ENCODE assay signal across 15 cellular contexts in the genomic region with DNA sequence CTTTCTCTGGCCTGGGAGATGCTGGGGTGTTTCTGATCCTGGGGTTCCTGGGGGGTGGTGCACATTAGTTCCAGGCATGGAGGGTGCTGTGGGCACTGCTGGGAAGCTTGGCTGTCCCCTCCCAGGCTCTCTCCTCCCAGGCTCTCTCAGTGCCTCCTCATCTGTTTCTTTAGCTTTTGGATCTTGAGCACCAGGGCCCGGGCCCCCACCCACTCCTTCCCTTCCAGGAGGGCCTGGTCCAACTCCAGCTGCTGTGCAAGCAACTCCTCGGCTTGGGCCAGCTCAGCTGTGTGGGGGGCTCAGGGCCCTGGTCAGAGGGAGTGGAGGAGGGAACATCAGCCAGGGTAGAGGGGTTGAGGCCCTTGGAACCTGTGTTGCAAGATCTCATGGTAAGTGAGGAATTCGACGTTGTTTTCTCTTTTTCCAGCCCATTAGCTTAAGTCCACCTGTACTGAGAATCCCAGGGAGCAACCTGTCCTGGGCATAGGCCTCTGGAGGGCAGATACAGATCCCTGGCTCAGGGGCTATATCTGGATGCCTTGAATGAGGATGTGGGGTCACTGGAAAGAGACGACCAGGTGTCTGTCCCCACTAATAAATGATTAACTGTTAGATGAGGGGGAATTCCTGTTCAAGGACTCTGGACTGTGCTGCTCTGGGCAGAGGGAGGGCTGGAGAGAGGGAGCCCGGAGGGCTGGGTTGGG. TPM values are rescaled to one million over a fixed set of nuclear protein-coding genes. Genes with fewer than 3 reads are reported as not detected.
DNase-seq lines count a peak whose midpoint lies in the region; ATAC-seq and TF ChIP-seq lines count a peak whose summit lies in the region.
"Had no signal": no experiment of that assay in that cellular context is flagged by ENCODE, and none has a peak within 500 bp of the region (broad histone marks: within the 10 kb centered on the region; RNA-seq: fewer than 3 reads in every experiment).

No MANE protein-coding gene starts in this region.

- H3K9me3 ChIP-seq in mucosa of descending colon, result no peaks in the 10 kb centered on the region
- no peaks in the 10 kb centered on the region for H3K9me3 ChIP-seq in tibial nerve
- H3K9me3 ChIP-seq: BLaER1 had no signal

- no peaks in the 10 kb centered on the region for H3K36me3 ChIP-seq in mucosa of descending colon (ENCODE audit: low read depth)
- H3K36me3 ChIP-seq in tibial nerve, result no peaks in the 10 kb centered on the region
- H3K36me3 ChIP-seq: BLaER1 had no signal

- intact Hi-C loops in mucosa of descending colon (cut with DNase I, micrococcal nuclease), result no loop called here

- ATAC-seq in mucosa of descending colon, result peak; percentile 19

- WGBS in tibial nerve, 2 donors, result 15 to 30% methylated on average over 6 of the region's 6 CpGs

- no peak for TF ChIP-seq POLR2A in tibial nerve (IDR thresholded peaks at IDR 0.05)

- TF ChIP-seq EP300 in tibial nerve (IDR thresholded peaks at IDR 0.05), result no peak

- TF ChIP-seq CTCF in mucosa of descending colon (IDR thresholded peaks at IDR 0.05), result no peak
- TF ChIP-seq CTCF in tibial nerve (IDR thresholded peaks at IDR 0.05), result no peak

- DNase-seq in activated CD8-positive, alpha-beta memory T cell treated with anti-CD3 and anti-CD28 coated beads, Interleukin-2, amount 50 U/mL, for 48 hours, result peak; percentile 18
- no peak for DNase-seq in activated CD8-positive, alpha-beta memory T cell treated with anti-CD3 and anti-CD28 coated beads, Interleukin-2, amount 50 U/mL, for 4 hours
- DNase-seq in glomerular visceral epithelial cell (ENCODE audit: extremely low spot score), result peak; percentile 15
- no peak for DNase-seq in mucosa of descending colon
- DNase-seq in tibial nerve (ENCODE audit: low spot score in 2 of 2), result no peak
- no peak for DNase-seq in NCI-H1092 (lab: John Stamatoyannopoulos, UW)
- no peak for DNase-seq in activated CD4-positive, alpha-beta T cell treated with anti-CD3 and anti-CD28 coated beads, Interleukin-2, amount 50 U/mL, for 1 hour
- DNase-seq in activated CD4-positive, alpha-beta T cell treated with anti-CD3 and anti-CD28 coated beads, Interleukin-2, amount 50 U/mL, for 4 hours, result no peak
- DNase-seq: 8988T, DMS79 treated with DMSO at 0.1 percent for 48 hours, NCI-H1436 treated with DMSO at 0.1 percent for 48 hours, NCI-H2081, NCI-H526, SIG-M5 had no signal

- H3K4me3 ChIP-seq in mucosa of descending colon (no peak overlapping the region), tibial nerve (no peak overlapping the region)
- H3K4me3 ChIP-seq: BLaER1 had no signal

- H3K4me1 ChIP-seq in mucosa of descending colon (ENCODE audit: low read depth), result no peaks in the 10 kb centered on the region
- no peaks in the 10 kb centered on the region for H3K4me1 ChIP-seq in tibial nerve
- H3K4me1 ChIP-seq: BLaER1 had no signal

- H3K27me3 ChIP-seq in tibial nerve, result no peaks in the 10 kb centered on the region
- H3K27me3 ChIP-seq: BLaER1 had no signal

- no peak overlapping the region for H3K27ac ChIP-seq in tibial nerve
- H3K27ac ChIP-seq: BLaER1 had no signal

RNA-seq across cellular contexts. Expression of gene HLA-A, which starts 34.5 kb away (rescaled TPM):
- total RNA-seq in mucosa of descending colon, result 1,000 to 10,000 TPM in 2 of 3 donors, 100 to 1,000 TPM in 1; 833 to 1,988 (median 1,901) TPM
- 100 to 1,000 TPM; 219 to 566 (median 521) TPM for total RNA-seq in tibial nerve

Comparison
In these comparisons a context has a peak if more than half of its experiments do, and no peak if none do; other contexts are left out.
1. DNase-seq: peak in activated CD8-positive, alpha-beta memory T cell treated with anti-CD3 and anti-CD28 coated beads, Interleukin-2, amount 50 U/mL, for 48 hours (single experiment) and glomerular visceral epithelial cell (single experiment); none in activated CD8-positive, alpha-beta memory T cell treated with anti-CD3 and anti-CD28 coated beads, Interleukin-2, amount 50 U/mL, for 4 hours (single experiment), mucosa of descending colon (0 of 3), tibial nerve (0 of 2), NCI-H1092 (single experiment), activated CD4-positive, alpha-beta T cell treated with anti-CD3 and anti-CD28 coated beads, Interleukin-2, amount 50 U/mL, for 1 hour (single experiment) and activated CD4-positive, alpha-beta T cell treated with anti-CD3 and anti-CD28 coated beads, Interleukin-2, amount 50 U/mL, for 4 hours (0 of 2).